8 cellular contexts compared by ENCODE assay signal in genomic region chr12:121530600-121531355, GRCh38. TPM values are rescaled to one million over a fixed set of nuclear protein-coding genes. Genes with fewer than 3 reads are reported as not detected.
DNase-seq lines count a peak whose midpoint lies in the region; ATAC-seq, FAIRE-seq and TF ChIP-seq lines count a peak whose summit lies in the region.

No MANE protein-coding gene starts in this region.

- H3K36me3 Mint-ChIP-seq in Calu3 (ENCODE audit: insufficient read depth, unreplicated experiment): no peaks in the 10 kb centered on the region

- no peak for FAIRE-seq in HTR-8/SVneo (lab: Jason Lieb, UNC)

- peak; percentile 50 for ATAC-seq in stimulated activated naive CD8-positive, alpha-beta T cell treated with anti-CD3 and anti-CD28 coated beads, Interleukin-15, Interleukin-2, amounts not matched to agents 100 U/mL and 50 U/mL, for 24 hours
- no peak for ATAC-seq in GM18870 (IDR thresholded peaks at IDR 0.05; ENCODE audit: unreplicated experiment)
- ATAC-seq in HG02588 (IDR thresholded peaks at IDR 0.05; ENCODE audit: unreplicated experiment): no peak

- no peak for TF ChIP-seq CTCF in Calu3 (IDR thresholded peaks at IDR 0.05; ENCODE audit: unreplicated experiment)

- CTCF ChIA-PET in Calu3 (lab: Charles Lee): interaction anchor here (0.6 kb wide), 1 partner anchor 123 kb away, joined by 3 read pairs; no protein-coding TSS in a partner anchor

- DNase-seq in Calu3 (peak; percentile 36), HTR-8/SVneo (ENCODE audit: insufficient read length, low spot score) (peak; percentile 34), dedifferentiated amniotic fluid mesenchymal stem cell (ENCODE audit: extremely low spot score) (peak; percentile 33), mucosa of gallbladder (ENCODE audit: low spot score) (peak; percentile 52)
- peak; percentile 52 for DNase-seq in activated CD4-positive, alpha-beta T cell treated with anti-CD3 and anti-CD28 coated beads for 1 hour
- DNase-seq in stimulated activated naive CD8-positive, alpha-beta T cell treated with anti-CD3 and anti-CD28 coated beads, Interleukin-15, Interleukin-2, amounts not matched to agents 100 U/mL and 50 U/mL, for 24 hours: peak; percentile 69

- no peaks in the 10 kb centered on the region for H3K27me3 Mint-ChIP-seq in Calu3 (ENCODE audit: unreplicated experiment)

- H3K27ac Mint-ChIP-seq in Calu3 (ENCODE audit: unreplicated experiment): no peak overlapping the region

- H3K4me1 Mint-ChIP-seq in Calu3 (ENCODE audit: low read depth, unreplicated experiment): peaks cover 18% of the 10 kb centered on the region

- no peak overlapping the region for H3K4me3 Mint-ChIP-seq in Calu3 (ENCODE audit: low read depth, unreplicated experiment)

- no peaks in the 10 kb centered on the region for H3K9me3 Mint-ChIP-seq in Calu3 (ENCODE audit: low read depth, unreplicated experiment)

- no TSS peak for BruUV-seq in Calu3 (replicated peaks; lab: Mats Ljungman, UMichigan)

- intact Hi-C loops in Calu3 (cut with micrococcal nuclease; ENCODE audit: unreplicated experiment): no loop called here

RNA-seq across cellular contexts. Expression of gene KDM2B, which starts 50.0 kb away (rescaled TPM):
- total RNA-seq in Calu3 (2022) (23.8 and 24.7 TPM in 2 replicates), mucosa of gallbladder (26.9 TPM)
